Comparison of ENCODE assay signal across 8 cellular contexts in the genomic region with DNA sequence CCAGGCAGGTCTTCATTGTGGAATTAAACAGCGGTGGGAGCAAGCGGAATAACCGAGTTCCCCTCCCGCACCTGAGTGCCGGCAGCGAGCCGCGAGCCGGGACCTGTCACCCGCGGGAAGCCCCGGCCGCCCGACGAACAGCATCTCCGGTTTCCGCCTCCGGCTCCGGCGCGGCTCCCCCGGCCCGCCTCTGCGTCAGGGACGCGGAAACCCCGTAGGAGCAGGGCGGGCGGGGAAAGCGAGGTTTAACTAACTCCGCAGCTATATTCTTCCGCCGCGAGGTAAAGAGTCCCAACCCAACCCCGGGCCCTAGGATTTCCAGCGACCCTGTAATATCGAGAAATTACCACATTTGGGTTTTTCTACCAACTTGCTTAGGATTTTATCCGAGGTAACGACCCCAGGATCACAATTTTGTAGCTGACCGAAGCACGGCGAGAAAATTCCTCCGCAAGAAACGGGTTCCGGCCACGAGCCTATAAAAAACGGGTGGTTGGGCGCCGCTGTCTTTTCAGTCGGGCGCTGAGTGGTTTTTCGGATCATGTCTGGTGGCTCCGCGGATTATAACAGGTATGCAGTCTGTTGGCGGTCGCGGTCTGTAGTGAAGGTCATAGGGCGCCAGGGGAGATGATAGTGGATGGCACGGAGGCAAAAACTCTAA. TPM values are rescaled to one million over a fixed set of nuclear protein-coding genes. Genes with fewer than 3 reads are reported as not detected.
A peak's percentile ranks its signal among the peaks of the same experiment; 100 is the strongest.
DNase-seq lines count a peak whose midpoint lies in the region; ATAC-seq and TF ChIP-seq lines count a peak whose summit lies in the region.

EIF4A2 (plus strand) TSS at position 508 of the 661 bp plus-strand sequence; CDS start at position 542, 34 bp downstream.

- H3K36me3 ChIP-seq in A673 (ENCODE audit: insufficient read depth, low read length, poor library complexity, severe bottlenecking) (peaks cover 45% of the 10 kb centered on the region), WERI-Rb-1 (peaks cover 51% of the 10 kb centered on the region), skeletal muscle satellite cell (ENCODE audit: insufficient read depth, low read length) (peaks cover 47% of the 10 kb centered on the region)

- no peaks in the 10 kb centered on the region for H3K27me3 ChIP-seq in A673 (replicated peaks; ENCODE audit: insufficient read depth, low read depth, low read length, poor library complexity)
- H3K27me3 ChIP-seq in WERI-Rb-1 (ENCODE audit: insufficient read depth, low read depth, severe bottlenecking): no peaks in the 10 kb centered on the region
- H3K27me3 ChIP-seq in skeletal muscle satellite cell (ENCODE audit: control insufficient read depth, insufficient read depth, low read length): no peaks in the 10 kb centered on the region

- TF ChIP-seq CTCF in A673 (conservative IDR thresholded peaks at IDR 0.05; ENCODE audit: low read depth, low read length): no peak
- no peak for TF ChIP-seq CTCF in WERI-Rb-1 (IDR thresholded peaks at IDR 0.05; ENCODE audit: low read depth, low read length)

- ATAC-seq in GM18873 (IDR thresholded peaks at IDR 0.05; ENCODE audit: low FRiP score, unreplicated experiment): peak; percentile 43
- peak; percentile 70 for ATAC-seq in HG03135 (IDR thresholded peaks at IDR 0.05; ENCODE audit: unreplicated experiment)

- POLR2A ChIA-PET in A673 (lab: Charles Lee; ENCODE audit: low non-redundant PET): interaction anchor here (0.6 to 0.7 kb wide), 4 partner anchors 38 to 1053 kb away, joined by 3 to 11 read pairs (median 6); no protein-coding TSS in a partner anchor

- H3K4me1 ChIP-seq in A673 (ENCODE audit: insufficient read depth, low read length, poor library complexity, severe bottlenecking): peaks cover 21% of the 10 kb centered on the region
- H3K4me1 ChIP-seq in skeletal muscle satellite cell (ENCODE audit: control insufficient read depth, insufficient read depth, low read length): peaks cover 18% of the 10 kb centered on the region

- H3K27ac ChIP-seq in A673 (ENCODE audit: low read depth, low read length, poor library complexity, severe bottlenecking) (peak within 1 kb of the TSS; percentile 98), WERI-Rb-1 (peak within 1 kb of the TSS; percentile 100)

- peak within 1 kb of the TSS; percentile 99 for H3K9ac ChIP-seq in skeletal muscle satellite cell (ENCODE audit: low read depth, low read length)

- intact Hi-C loops in A673 (cut with micrococcal nuclease; ENCODE audit: unreplicated experiment): loop anchor here (10.0 kb wide), 1 partner anchor 168 kb away; the partner anchor contains the start of gene AHSG

- in situ Hi-C loops in T47D (cut with HindIII; ENCODE audit: low pct_unique_long_range_greater_than_20kb, low sequenced_read_pairs): no loop called here

- H3K9me3 ChIP-seq in A673 (ENCODE audit: low read depth, low read length, poor library complexity, severe bottlenecking) (no peaks in the 10 kb centered on the region), WERI-Rb-1 (ENCODE audit: severe bottlenecking) (no peaks in the 10 kb centered on the region), iPS-18c (ENCODE audit: control insufficient read depth, insufficient read depth, low read length) (no peaks in the 10 kb centered on the region), skeletal muscle satellite cell (replicated peaks; ENCODE audit: low read length) (no peaks in the 10 kb centered on the region)

- CTCF ChIA-PET in A673 (lab: Charles Lee): no interaction called here

- peak within 1 kb of the TSS; percentile 90 for H3K4me2 ChIP-seq in skeletal muscle satellite cell (ENCODE audit: low read length)

- DNase-seq in A673 (ENCODE audit: low spot score): peak; percentile 95
- peak; percentile 95 for DNase-seq in NCI-H2227 (lab: John Stamatoyannopoulos, UW; ENCODE audit: unreplicated experiment)
- DNase-seq in WERI-Rb-1: peak; percentile 85
- peak; percentile 95 to 98 for DNase-seq in T47D (ENCODE audit: low read depth in 1 of 2, low spot score in 1 of 2)

- H3K4me3 ChIP-seq in A673 (ENCODE audit: low read depth, low read length, poor library complexity, severe bottlenecking) (peak within 1 kb of the TSS; percentile 77), WERI-Rb-1 (ENCODE audit: low read depth, low read length) (peak within 1 kb of the TSS; percentile 97), iPS-18c (ENCODE audit: insufficient read depth, low read depth, low read length) (peak within 1 kb of the TSS; percentile 98), skeletal muscle satellite cell (ENCODE audit: low read length) (peak within 1 kb of the TSS; percentile 84)

- BruUV-seq in A673 (replicated peaks; lab: Mats Ljungman, UMichigan): no TSS peak

RNA-seq across cellular contexts. Expression of gene EIF4A2, which starts in this region (rescaled TPM):
- 403 and 435 TPM in 2 replicates for total RNA-seq in A673 (2021)
- total RNA-seq in skeletal muscle satellite cell (2012; rRNA removed): 291 and 372 TPM in 2 replicates

Comparison
In these comparisons a context has a peak if more than half of its experiments do, and no peak if none do; other contexts are left out.
1. Peak in every context shown above with its lines: DNase-seq, ATAC-seq, H3K4me3 ChIP-seq and H3K27ac ChIP-seq.